ENCODE assay signal across 8 cellular contexts in genomic region chr5:43482490-43483064, GRCh38. TPM values are rescaled to one million over a fixed set of nuclear protein-coding genes. Genes with fewer than 3 reads are reported as not detected.
A peak's percentile ranks its signal among the peaks of the same experiment; 100 is the strongest.
DNase-seq lines count a peak whose midpoint lies in the region; ATAC-seq and TF ChIP-seq lines count a peak whose summit lies in the region.

No MANE protein-coding gene starts in this region.

- H3K27me3 ChIP-seq in hepatocyte, result no peaks in the 10 kb centered on the region
- no peaks in the 10 kb centered on the region for H3K27me3 ChIP-seq in stomach

- H3K27ac ChIP-seq in hepatocyte (peak overlapping the region; percentile 98), stomach (peak overlapping the region in 4 of 5 donors; percentile 93 to 99 (median 98))

- no peaks in the 10 kb centered on the region for H4K20me1 ChIP-seq in hepatocyte (ENCODE audit: insufficient read depth, poor library complexity, severe bottlenecking)

- peak overlapping the region; percentile 99 for H3K27ac Mint-ChIP-seq in activated naive CD4-positive, alpha-beta T cell treated with anti-CD3 and anti-CD28 coated beads, Interleukin-2, amount 50 U/mL, for 24 hours
- peak overlapping the region; percentile 98 for H3K27ac Mint-ChIP-seq in T-helper 17 cell

- DNase-seq in activated naive CD4-positive, alpha-beta T cell treated with anti-CD3 and anti-CD28 coated beads, Interleukin-2, amount 50 U/mL, for 16 hours, result no peak
- DNase-seq in T-helper 17 cell (no peak), hepatocyte (ENCODE audit: low spot score) (no peak), stomach (no peak), foreskin melanocyte (no peak), MV-4-11 (lab: John Stamatoyannopoulos, UW) (no peak)
- no peak for DNase-seq in stimulated activated CD4-positive, alpha-beta T cell treated with anti-CD3 and anti-CD28 coated beads, Interleukin-1b, Interleukin-23, amount 100 ng/mL, for 48 hours

- H2AFZ ChIP-seq in hepatocyte, result peak overlapping the region; percentile 89

- TF ChIP-seq CTCF in hepatocyte (IDR thresholded peaks at IDR 0.05; ENCODE audit: poor library complexity) (no peak), stomach (IDR thresholded peaks at IDR 0.05) (no peak)

- H3K9me3 Mint-ChIP-seq in activated naive CD4-positive, alpha-beta T cell treated with anti-CD3 and anti-CD28 coated beads, Interleukin-2, amount 50 U/mL, for 24 hours, result no peaks in the 10 kb centered on the region

- peak overlapping the region; percentile 81 for H3K4me2 ChIP-seq in hepatocyte

- H3K4me3 ChIP-seq in hepatocyte (peak overlapping the region; percentile 74), stomach (peak overlapping the region; percentile 66 to 88 (median 80))

- no peak for TF ChIP-seq POLR2A in stomach (IDR thresholded peaks at IDR 0.05)

- 42% methylated on average over 5 of the region's 5 CpGs for WGBS in hepatocyte (ENCODE audit: low lambda C conversion rate, missing lambda C conversion rate)
- WGBS in stomach, 5 donors, result 34 to 42% (median 40%) methylated on average over 5 of the region's 5 CpGs

- no peak for TF ChIP-seq EP300 in stomach (IDR thresholded peaks at IDR 0.05)

- peaks cover 11% of the 10 kb centered on the region for H3K4me1 ChIP-seq in hepatocyte (ENCODE audit: insufficient read depth)
- H3K4me1 ChIP-seq in stomach, result peaks cover 15 to 31% (median 25%) of the 10 kb centered on the region in 4 donors

- H3K9me3 ChIP-seq in T-helper 17 cell (ENCODE audit: control insufficient read depth, low read length, poor library complexity, severe bottlenecking) (no peaks in the 10 kb centered on the region), hepatocyte (ENCODE audit: low read depth) (no peaks in the 10 kb centered on the region), stomach (no peaks in the 10 kb centered on the region)

- peaks cover 65% of the 10 kb centered on the region for H3K4me1 Mint-ChIP-seq in activated naive CD4-positive, alpha-beta T cell treated with anti-CD3 and anti-CD28 coated beads, Interleukin-2, amount 50 U/mL, for 24 hours
- peaks cover 21% of the 10 kb centered on the region for H3K4me1 Mint-ChIP-seq in T-helper 17 cell

- H3K9me2 ChIP-seq in hepatocyte (replicated peaks; ENCODE audit: insufficient read depth), result no peaks in the 10 kb centered on the region

- H3K36me3 Mint-ChIP-seq in activated naive CD4-positive, alpha-beta T cell treated with anti-CD3 and anti-CD28 coated beads, Interleukin-2, amount 50 U/mL, for 24 hours, result peaks cover 3% of the 10 kb centered on the region
- no peaks in the 10 kb centered on the region for H3K36me3 Mint-ChIP-seq in T-helper 17 cell (ENCODE audit: low read depth)

- H3K27me3 Mint-ChIP-seq in activated naive CD4-positive, alpha-beta T cell treated with anti-CD3 and anti-CD28 coated beads, Interleukin-2, amount 50 U/mL, for 24 hours, result no peaks in the 10 kb centered on the region
- H3K27me3 Mint-ChIP-seq in T-helper 17 cell, result no peaks in the 10 kb centered on the region

- H3K36me3 ChIP-seq in hepatocyte (replicated peaks; ENCODE audit: insufficient read depth, low read depth) (no peaks in the 10 kb centered on the region), stomach (no peaks in the 10 kb centered on the region)

- no peak for ATAC-seq in T-helper 17 cell

- H3K4me3 Mint-ChIP-seq in activated naive CD4-positive, alpha-beta T cell treated with anti-CD3 and anti-CD28 coated beads, Interleukin-2, amount 50 U/mL, for 24 hours, result peak overlapping the region; percentile 98
- H3K4me3 Mint-ChIP-seq in T-helper 17 cell, result peak overlapping the region; percentile 96

- peaks cover 11% of the 10 kb centered on the region for H3K79me2 ChIP-seq in hepatocyte

- intact Hi-C loops in stomach (cut with DNase I; ENCODE audit: low total_unique reads), result no loop called here

RNA-seq across cellular contexts. Expression of gene TMEM267, which starts 1.1 kb away (rescaled TPM):
- 10 to 100 TPM in 1 of 2 donors, 1 to 10 TPM in 1; 9.1 to 10.6 TPM for total RNA-seq in T-helper 17 cell
- 17.4 and 19.4 TPM in 2 replicates for total RNA-seq in hepatocyte
- 7.9 and 9.7 TPM in 2 replicates for polyA plus RNA-seq in hepatocyte
- total RNA-seq in stomach, result 10 to 100 TPM in 3 of 5 donors, 1 to 10 TPM in 2; 1.7 to 51.3 (median 11.1) TPM
- polyA plus RNA-seq in stomach, result 1 to 10 TPM; 4.4 to 8.8 (median 5.3) TPM

RNA-seq across cellular contexts. Expression of gene C5orf34, which starts 32.4 kb away (rescaled TPM):
- total RNA-seq in T-helper 17 cell (1 to 10 TPM in 1 of 2 donors, under 1 TPM in 1; 0.99 to 1.6 TPM), hepatocyte (2.1 and 4.5 TPM in 2 replicates), stomach (1 to 10 TPM in 4 of 5 donors, not detected in 1; 1.2 to 7.2 (median 2.9) TPM)
- polyA plus RNA-seq in hepatocyte (1.9 and 3.3 TPM in 2 replicates), stomach (1 to 10 TPM in 1 of 3 donors, under 1 TPM in 1, not detected in 1; 1.00 to 1.5 TPM)
